Comparison of ENCODE assay signal across 8 cellular contexts in genomic region chr3:58584690-58585004, GRCh38. TPM values are rescaled to one million over a fixed set of nuclear protein-coding genes. Genes with fewer than 3 reads are reported as not detected.
DNase-seq lines count a peak whose midpoint lies in the region; ATAC-seq and TF ChIP-seq lines count a peak whose summit lies in the region.

No MANE protein-coding gene starts in this region.

- H3K4me1 Mint-ChIP-seq in activated CD4-positive, alpha-beta T cell treated with anti-CD3 and anti-CD28 coated beads for 36 hours, result peaks cover 19% of the 10 kb centered on the region

- 13 to 43% (median 28%) methylated on average over 10 of the region's 10 CpGs for WGBS in adipose tissue, 3 donors

- ATAC-seq in activated CD4-positive, alpha-beta T cell treated with anti-CD3 and anti-CD28 coated beads for 36 hours, result peak; percentile 20
- peak; percentile 37 for ATAC-seq in left lung
- no peak for ATAC-seq in thoracic aorta (ENCODE audit: insufficient number of reproducible peaks, low FRiP score, low read depth)
- ATAC-seq in GM19467 (IDR thresholded peaks at IDR 0.05; ENCODE audit: unreplicated experiment), result no peak
- ATAC-seq in GM18519 (IDR thresholded peaks at IDR 0.05; ENCODE audit: low FRiP score, unreplicated experiment), result no peak
- ATAC-seq in HG03565 (IDR thresholded peaks at IDR 0.05; ENCODE audit: unreplicated experiment), result no peak

- H3K4me1 ChIP-seq in left lung (peaks cover 0 to 29% of the 10 kb centered on the region in 2 donors), thoracic aorta (ENCODE audit: control insufficient read depth in 1 of 2, low read depth in 2 of 2) (peaks cover 3 to 15% of the 10 kb centered on the region in 2 donors)

- H3K36me3 ChIP-seq in left lung (no peaks in the 10 kb centered on the region), thoracic aorta (no peaks in the 10 kb centered on the region)

- H3K9me3 ChIP-seq in left lung, result no peaks in the 10 kb centered on the region
- H3K9me3 ChIP-seq in thoracic aorta, result no peaks in the 10 kb centered on the region

- H3K4me3 ChIP-seq in left lung, result peak overlapping the region; percentile 41 to 54
- H3K4me3 ChIP-seq in thoracic aorta, result peak overlapping the region; percentile 75

- CTCF ChIA-PET in activated CD4-positive, alpha-beta T cell treated with anti-CD3 and anti-CD28 coated beads for 36 hours (lab: Charles Lee), result interaction anchor here (0.6 to 2.2 kb wide), 8 partner anchors 9 to 232 kb away, joined by 3 to 15 read pairs (median 3); no protein-coding TSS in a partner anchor

- H3K36me3 Mint-ChIP-seq in activated CD4-positive, alpha-beta T cell treated with anti-CD3 and anti-CD28 coated beads for 36 hours (ENCODE audit: low read depth), result no peaks in the 10 kb centered on the region

- intact Hi-C loops in activated CD4-positive, alpha-beta T cell treated with anti-CD3 and anti-CD28 coated beads for 36 hours (cut with DNase I, micrococcal nuclease), result no loop called here
- intact Hi-C loops in left lung (cut with DNase I), result no loop called here

- peaks cover 18 to 49% of the 10 kb centered on the region in 2 donors for H3K27me3 ChIP-seq in left lung
- no peaks in the 10 kb centered on the region for H3K27me3 ChIP-seq in thoracic aorta (replicated peaks; ENCODE audit: insufficient read depth)

- POLR2A ChIA-PET in activated CD4-positive, alpha-beta T cell treated with anti-CD3 and anti-CD28 coated beads for 36 hours (lab: Charles Lee), result no interaction called here

- peaks cover 50% of the 10 kb centered on the region for H3K27me3 Mint-ChIP-seq in activated CD4-positive, alpha-beta T cell treated with anti-CD3 and anti-CD28 coated beads for 36 hours

- H3K27ac ChIP-seq in adipose tissue (ENCODE audit: low read depth, low read length) (peak overlapping the region; percentile 77), left lung (peak overlapping the region; percentile 51 to 76), thoracic aorta (peak overlapping the region; percentile 35 to 46)

- H3K4me3 Mint-ChIP-seq in activated CD4-positive, alpha-beta T cell treated with anti-CD3 and anti-CD28 coated beads for 36 hours, result peak overlapping the region; percentile 73

- H3K27ac Mint-ChIP-seq in activated CD4-positive, alpha-beta T cell treated with anti-CD3 and anti-CD28 coated beads for 36 hours, result peak overlapping the region; percentile 61

- peak; percentile 16 for DNase-seq in activated CD4-positive, alpha-beta T cell treated with anti-CD3 and anti-CD28 coated beads for 36 hours
- no peak for DNase-seq in activated CD4-positive, alpha-beta T cell treated with anti-CD3 and anti-CD28 coated beads, Interleukin-2, amount 50 U/mL, for 1 hour
- DNase-seq in left lung (no peak), thoracic aorta (ENCODE audit: low spot score) (no peak)

- no peaks in the 10 kb centered on the region for H3K9me3 Mint-ChIP-seq in activated CD4-positive, alpha-beta T cell treated with anti-CD3 and anti-CD28 coated beads for 36 hours (ENCODE audit: low read depth)

- TF ChIP-seq CTCF in left lung (IDR thresholded peaks at IDR 0.05), result no peak
- TF ChIP-seq CTCF in thoracic aorta (IDR thresholded peaks at IDR 0.05), result no peak

RNA-seq across cellular contexts. Expression of gene FAM107A, which starts 7.5 kb away (rescaled TPM):
- total RNA-seq in activated CD4-positive, alpha-beta T cell treated with anti-CD3 and anti-CD28 coated beads for 36 hours, result not detected
- polyA plus RNA-seq in adipose tissue, result 10 to 100 TPM; 10.5 to 61.3 (median 60.3) TPM
- 10 to 100 TPM in 1 of 2 donors, 1 to 10 TPM in 1; 9.2 to 46.5 TPM for total RNA-seq in left lung
- 10 to 100 TPM; 25.3 to 63.6 TPM for total RNA-seq in thoracic aorta

RNA-seq across cellular contexts. Expression of gene ACOX2, which starts 47.7 kb away (rescaled TPM):
- total RNA-seq in activated CD4-positive, alpha-beta T cell treated with anti-CD3 and anti-CD28 coated beads for 36 hours, result not detected
- 10 to 100 TPM in 2 of 3 donors, 1 to 10 TPM in 1; 4.7 to 31.7 (median 19.3) TPM for polyA plus RNA-seq in adipose tissue
- total RNA-seq in left lung (10 to 100 TPM in 1 of 2 donors, 1 to 10 TPM in 1; 9.8 to 31.0 TPM), thoracic aorta (10 to 100 TPM; 20.8 to 22.2 TPM)

Comparison
In these comparisons a context has a peak if more than half of its experiments do, and no peak if none do; other contexts are left out.
1. ATAC-seq: peak in activated CD4-positive, alpha-beta T cell treated with anti-CD3 and anti-CD28 coated beads for 36 hours (single experiment) and left lung (single experiment); none in thoracic aorta (single experiment), GM19467 (single experiment), GM18519 (single experiment) and HG03565 (single experiment).
2. RNA of gene FAM107A, which starts 7.5 kb away (total RNA-seq): 25.3 to 63.6 TPM in thoracic aorta and 9.2 to 46.5 TPM in left lung; not detected in activated CD4-positive, alpha-beta T cell treated with anti-CD3 and anti-CD28 coated beads for 36 hours; every median in the first group is over 10 times any median in the second.
3. RNA of gene ACOX2, which starts 47.7 kb away (total RNA-seq): 9.8 to 31.0 TPM in left lung and 20.8 to 22.2 TPM in thoracic aorta; not detected in activated CD4-positive, alpha-beta T cell treated with anti-CD3 and anti-CD28 coated beads for 36 hours; every median in the first group is over 10 times any median in the second.
4. Peak in every context shown above with its lines, with median percentiles within 50 percentile points of each other: H3K27ac ChIP-seq.